Comparison of ENCODE assay signal across 12 cellular contexts in genomic region chr11:117654856-117655255, GRCh38.
A peak's percentile ranks its signal among the peaks of the same experiment; 100 is the strongest.
DNase-seq lines count a peak whose midpoint lies in the region; ATAC-seq and TF ChIP-seq lines count a peak whose summit lies in the region.
"Had no signal": no experiment of that assay in that cellular context is flagged by ENCODE, and none has a peak within 500 bp of the region (broad histone marks: within the 10 kb centered on the region; RNA-seq: fewer than 3 reads in every experiment).

No MANE protein-coding gene starts in this region.

- H3K27ac Mint-ChIP-seq in activated T-helper 2 cell treated with anti-CD3 and anti-CD28 coated beads, Interferon-gamma antibody, Interleukin-2, Interleukin-4, amounts not matched to agents 10 μg/mL and 5 μg/mL and 100 μg/mL, durations not matched to agents 14 hours and 24 hours and 36 hours: no peak overlapping the region
- H3K27ac Mint-ChIP-seq: CD4-positive, CD25-positive, alpha-beta regulatory T cell had no signal

- ATAC-seq in right lobe of liver: no peak
- ATAC-seq: HepG2 had no signal

- no peaks in the 10 kb centered on the region for H3K36me3 Mint-ChIP-seq in activated T-helper 2 cell treated with anti-CD3 and anti-CD28 coated beads, Interferon-gamma antibody, Interleukin-2, Interleukin-4, amounts not matched to agents 10 μg/mL and 5 μg/mL and 100 μg/mL, durations not matched to agents 14 hours and 24 hours and 36 hours (ENCODE audit: low read depth)
- H3K36me3 Mint-ChIP-seq: CD4-positive, CD25-positive, alpha-beta regulatory T cell had no signal

- H3K4me3 ChIP-seq in right lobe of liver: no peak overlapping the region

- peaks cover 2% of the 10 kb centered on the region for H3K27me3 Mint-ChIP-seq in activated T-helper 2 cell treated with anti-CD3 and anti-CD28 coated beads, Interferon-gamma antibody, Interleukin-2, Interleukin-4, amounts not matched to agents 10 μg/mL and 5 μg/mL and 100 μg/mL, durations not matched to agents 14 hours and 24 hours and 36 hours (ENCODE audit: low read depth)

- TF ChIP-seq CTCF in right lobe of liver (IDR thresholded peaks at IDR 0.05): no peak

- no peak for TF ChIP-seq POLR2A in right lobe of liver (IDR thresholded peaks at IDR 0.05)

- H3K4me1 ChIP-seq in right lobe of liver: no peaks in the 10 kb centered on the region

- H3K27me3 ChIP-seq in right lobe of liver: no peaks in the 10 kb centered on the region

- H3K36me3 ChIP-seq in right lobe of liver: no peaks in the 10 kb centered on the region

- DNase-seq in DMS 273 treated with DMSO at 0.1 percent for 48 hours (lab: John Stamatoyannopoulos, UW) (peak; percentile 28), NCI-H2171 (lab: John Stamatoyannopoulos, UW) (peak; percentile 13), superior temporal gyrus (ENCODE audit: extremely low spot score) (peak; percentile 22), right lobe of liver (no peak)
- no peak for DNase-seq in stimulated activated CD4-positive, alpha-beta T cell treated with anti-CD3 and anti-CD28 coated beads, Interleukin-4, amount 100 ng/mL, for 24 hours
- DNase-seq in activated T-helper 2 cell treated with anti-CD3 and anti-CD28 coated beads, Interferon-gamma antibody, Interleukin-2, Interleukin-4, amounts not matched to agents 10 μg/mL and 5 μg/mL and 100 μg/mL, durations not matched to agents 14 hours and 24 hours and 36 hours (ENCODE audit: low spot score): no peak
- DNase-seq: Caco-2; CD4-positive, CD25-positive, alpha-beta regulatory T cell; KG1; NCI-H187 had no signal

- no peaks in the 10 kb centered on the region for H3K4me1 Mint-ChIP-seq in activated T-helper 2 cell treated with anti-CD3 and anti-CD28 coated beads, Interferon-gamma antibody, Interleukin-2, Interleukin-4, amounts not matched to agents 10 μg/mL and 5 μg/mL and 100 μg/mL, durations not matched to agents 14 hours and 24 hours and 36 hours (ENCODE audit: low read depth)
- H3K4me1 Mint-ChIP-seq: CD4-positive, CD25-positive, alpha-beta regulatory T cell had no signal

- 67% methylated on average over 5 of the region's 6 CpGs for WGBS in right lobe of liver (ENCODE audit: insufficient coverage, low coverage, low lambda C conversion rate, missing lambda C conversion rate)

- no peaks in the 10 kb centered on the region for H3K9me3 ChIP-seq in right lobe of liver
- H3K9me3 ChIP-seq: Caco-2 had no signal

- H3K27ac ChIP-seq in angular gyrus (ENCODE audit: low read depth, low read length): peak overlapping the region; percentile 58
- no peak overlapping the region for H3K27ac ChIP-seq in right lobe of liver

- H3K9me3 Mint-ChIP-seq in activated T-helper 2 cell treated with anti-CD3 and anti-CD28 coated beads, Interferon-gamma antibody, Interleukin-2, Interleukin-4, amounts not matched to agents 10 μg/mL and 5 μg/mL and 100 μg/mL, durations not matched to agents 14 hours and 24 hours and 36 hours: no peaks in the 10 kb centered on the region
- H3K9me3 Mint-ChIP-seq: CD4-positive, CD25-positive, alpha-beta regulatory T cell had no signal

- intact Hi-C loops in right lobe of liver (cut with DNase I): no loop called here
- intact Hi-C loops in activated T-helper 2 cell treated with anti-CD3 and anti-CD28 coated beads, Interferon-gamma antibody, Interleukin-2, Interleukin-4, amounts not matched to agents 10 μg/mL and 5 μg/mL and 100 μg/mL, durations not matched to agents 14 hours and 24 hours and 36 hours (cut with micrococcal nuclease): no loop called here

- no peak overlapping the region for H3K4me3 Mint-ChIP-seq in activated T-helper 2 cell treated with anti-CD3 and anti-CD28 coated beads, Interferon-gamma antibody, Interleukin-2, Interleukin-4, amounts not matched to agents 10 μg/mL and 5 μg/mL and 100 μg/mL, durations not matched to agents 14 hours and 24 hours and 36 hours (ENCODE audit: low read depth)
- H3K4me3 Mint-ChIP-seq: CD4-positive, CD25-positive, alpha-beta regulatory T cell had no signal

Comparison
In these comparisons a context has a peak if more than half of its experiments do, and no peak if none do; other contexts are left out.
1. DNase-seq: peak in DMS 273 treated with DMSO at 0.1 percent for 48 hours (single experiment), NCI-H2171 (single experiment) and superior temporal gyrus (single experiment); none in stimulated activated CD4-positive, alpha-beta T cell treated with anti-CD3 and anti-CD28 coated beads, Interleukin-4, amount 100 ng/mL, for 24 hours (single experiment), right lobe of liver (0 of 3) and activated T-helper 2 cell treated with anti-CD3 and anti-CD28 coated beads, Interferon-gamma antibody, Interleukin-2, Interleukin-4, amounts not matched to agents 10 μg/mL and 5 μg/mL and 100 μg/mL, durations not matched to agents 14 hours and 24 hours and 36 hours (single experiment).